1 cellular context compared by ENCODE assay signal in the genomic region with DNA sequence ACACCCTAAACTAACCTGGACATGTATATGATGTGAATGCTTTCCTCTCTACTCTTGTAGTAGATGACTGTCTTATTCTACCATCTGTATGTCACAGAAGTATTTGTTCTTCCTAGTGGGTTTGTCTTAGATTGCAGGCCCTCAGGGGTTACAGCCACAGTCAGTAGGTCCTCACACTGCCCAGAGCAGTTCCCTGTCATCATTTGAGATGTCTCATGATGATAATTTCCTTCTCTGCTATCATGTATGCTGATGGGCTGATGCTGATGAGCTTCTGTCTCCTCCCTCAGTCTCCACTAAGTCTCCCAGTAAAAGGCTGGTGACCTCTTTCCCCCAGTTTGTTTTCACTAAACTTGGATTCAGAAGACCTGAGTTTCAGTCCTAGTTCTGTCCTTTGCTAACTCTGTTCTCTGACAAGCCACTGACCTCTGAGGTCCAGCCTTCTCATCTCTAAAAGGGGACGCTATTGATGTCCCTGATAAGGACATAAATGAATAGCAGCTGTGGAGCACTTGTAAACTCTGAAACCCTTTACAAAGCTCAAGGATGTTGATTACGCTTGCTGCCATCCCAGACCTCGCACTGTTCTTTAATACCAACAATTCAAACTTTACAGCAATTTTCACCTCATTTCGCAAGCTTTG.
TF ChIP-seq lines count a peak whose summit lies in the region.

No MANE protein-coding gene starts in this region.

TF ChIP-seq in WTC11, 78 proteins besides CTCF, POLR2A, EP300 and RAD21 (continued from another document):
- TF ChIP-seq ELF4 (CRISPR knock-in tag; IDR thresholded peaks at IDR 0.05; ENCODE audit: low read depth), result no peak
- no peak for TF ChIP-seq CBFB (CRISPR knock-in tag; IDR thresholded peaks at IDR 0.05; ENCODE audit: low read depth)
- TF ChIP-seq ZNF416 (CRISPR knock-in tag; IDR thresholded peaks at IDR 0.05), result no peak
- TF ChIP-seq, protein P1, sequence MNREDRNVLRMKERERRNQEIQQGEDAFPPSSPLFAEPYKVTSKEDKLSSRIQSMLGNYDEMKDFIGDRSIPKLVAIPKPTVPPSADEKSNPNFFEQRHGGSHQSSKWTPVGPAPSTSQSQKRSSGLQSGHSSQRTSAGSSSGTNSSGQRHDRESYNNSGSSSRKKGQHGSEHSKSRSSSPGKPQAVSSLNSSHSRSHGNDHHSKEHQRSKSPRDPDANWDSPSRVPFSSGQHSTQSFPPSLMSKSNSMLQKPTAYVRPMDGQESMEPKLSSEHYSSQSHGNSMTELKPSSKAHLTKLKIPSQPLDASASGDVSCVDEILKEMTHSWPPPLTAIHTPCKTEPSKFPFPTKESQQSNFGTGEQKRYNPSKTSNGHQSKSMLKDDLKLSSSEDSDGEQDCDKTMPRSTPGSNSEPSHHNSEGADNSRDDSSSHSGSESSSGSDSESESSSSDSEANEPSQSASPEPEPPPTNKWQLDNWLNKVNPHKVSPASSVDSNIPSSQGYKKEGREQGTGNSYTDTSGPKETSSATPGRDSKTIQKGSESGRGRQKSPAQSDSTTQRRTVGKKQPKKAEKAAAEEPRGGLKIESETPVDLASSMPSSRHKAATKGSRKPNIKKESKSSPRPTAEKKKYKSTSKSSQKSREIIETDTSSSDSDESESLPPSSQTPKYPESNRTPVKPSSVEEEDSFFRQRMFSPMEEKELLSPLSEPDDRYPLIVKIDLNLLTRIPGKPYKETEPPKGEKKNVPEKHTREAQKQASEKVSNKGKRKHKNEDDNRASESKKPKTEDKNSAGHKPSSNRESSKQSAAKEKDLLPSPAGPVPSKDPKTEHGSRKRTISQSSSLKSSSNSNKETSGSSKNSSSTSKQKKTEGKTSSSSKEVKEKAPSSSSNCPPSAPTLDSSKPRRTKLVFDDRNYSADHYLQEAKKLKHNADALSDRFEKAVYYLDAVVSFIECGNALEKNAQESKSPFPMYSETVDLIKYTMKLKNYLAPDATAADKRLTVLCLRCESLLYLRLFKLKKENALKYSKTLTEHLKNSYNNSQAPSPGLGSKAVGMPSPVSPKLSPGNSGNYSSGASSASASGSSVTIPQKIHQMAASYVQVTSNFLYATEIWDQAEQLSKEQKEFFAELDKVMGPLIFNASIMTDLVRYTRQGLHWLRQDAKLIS (CRISPR knock-in tag; IDR thresholded peaks at IDR 0.05; ENCODE audit: borderline replicate concordance), result no peak
- no peak for TF ChIP-seq OVOL2 (CRISPR knock-in tag; IDR thresholded peaks at IDR 0.05; ENCODE audit: borderline replicate concordance)
- TF ChIP-seq TEAD4 (CRISPR knock-in tag; IDR thresholded peaks at IDR 0.05), result no peak
- TF ChIP-seq ESRRA (CRISPR knock-in tag; IDR thresholded peaks at IDR 0.05; ENCODE audit: borderline replicate concordance), result no peak
